In the genomic region with DNA sequence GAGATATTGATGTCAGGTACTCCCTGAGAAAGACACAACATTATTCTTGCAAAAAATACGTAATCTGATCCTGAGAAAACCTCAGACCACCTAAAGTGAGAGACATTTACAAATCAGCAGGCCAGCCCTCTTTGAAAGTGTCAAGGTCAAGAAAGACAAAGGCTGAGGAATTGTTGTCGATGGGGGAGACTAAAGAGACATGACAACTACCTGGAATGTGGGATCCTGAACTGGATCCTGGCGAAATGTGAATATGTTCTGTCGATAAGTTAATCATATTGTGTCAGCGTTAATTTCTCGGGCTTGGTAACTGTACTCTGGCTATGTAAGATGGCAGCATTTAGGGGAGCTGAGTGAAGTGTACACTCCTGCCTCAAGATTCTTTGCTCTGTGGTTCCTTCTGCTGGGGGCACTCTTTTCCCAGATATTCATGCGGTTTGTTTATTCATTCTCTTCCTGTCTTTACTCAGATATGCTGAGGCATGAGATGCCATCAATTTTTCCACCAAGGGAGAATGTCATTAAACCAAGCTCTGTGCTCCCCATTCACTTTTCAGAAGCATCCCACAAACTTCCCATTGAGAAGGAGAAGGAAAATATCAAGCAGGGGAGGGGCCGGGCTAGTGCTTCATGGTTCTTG, we compare ENCODE assay signal across 11 cellular contexts.
"Had no signal": no experiment of that assay in that cellular context is flagged by ENCODE, and none has a peak within 500 bp of the region (broad histone marks: within the 10 kb centered on the region; RNA-seq: fewer than 3 reads in every experiment).

No MANE protein-coding gene starts in this region.

- H3K9me3 ChIP-seq: adrenal gland, esophagus squamous epithelium, neutrophil, thyroid gland had no signal

- H3K36me3 ChIP-seq: adrenal gland, esophagus squamous epithelium, neutrophil, thyroid gland had no signal

- H3K27me3 ChIP-seq: adrenal gland, esophagus squamous epithelium, neutrophil, thyroid gland had no signal

- H3K27ac ChIP-seq: adrenal gland, esophagus squamous epithelium, neutrophil, thyroid gland had no signal

- H3K4me1 ChIP-seq: adrenal gland, esophagus squamous epithelium had no signal

- H3K4me3 ChIP-seq: adrenal gland, esophagus squamous epithelium, thyroid gland had no signal

- DNase-seq: activated CD4-positive, alpha-beta T cell treated with anti-CD3 and anti-CD28 coated beads, Interleukin-2, amount 50 U/mL, for 1 hour; activated CD4-positive, CD25-positive, alpha-beta regulatory T cell treated with anti-CD3 and anti-CD28 coated beads, Interleukin-2, amount 50 U/mL, for 72 hours; activated gamma-delta T cell; adrenal gland; dermis blood vessel endothelial cell; effector memory CD4-positive, alpha-beta T cell; esophagus squamous epithelium; naive thymus-derived CD4-positive, alpha-beta T cell; stimulated activated naive CD4-positive, alpha-beta T cell; thyroid gland had no signal
